Comparison of ENCODE assay signal across 1 cellular context in the genomic region with DNA sequence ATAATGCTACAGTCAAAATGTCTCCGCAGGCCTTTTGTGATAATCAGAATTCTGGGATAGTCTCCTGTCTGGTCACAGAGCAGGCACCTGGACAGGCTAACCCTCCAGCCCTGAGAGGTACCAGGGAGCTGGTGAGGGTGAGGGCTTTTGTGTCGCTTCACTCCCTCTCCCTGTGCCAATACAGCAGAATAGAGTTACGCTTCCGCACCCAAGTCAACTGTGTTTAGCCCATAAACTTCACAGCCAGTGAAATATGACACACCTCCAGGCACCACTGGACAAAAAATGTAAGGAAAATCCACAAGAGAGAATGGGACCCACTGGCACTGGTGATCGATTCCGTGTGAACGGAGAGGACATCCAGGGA.
TF ChIP-seq lines count a peak whose summit lies in the region.

No MANE protein-coding gene starts in this region.

TF ChIP-seq in H1, 55 proteins besides CTCF, POLR2A, EP300 and RAD21:
- TF ChIP-seq YY1 (IDR thresholded peaks at IDR 0.05; ENCODE audit: low read depth, low read length), result no peak
- TF ChIP-seq NANOG (IDR thresholded peaks at IDR 0.05; ENCODE audit: insufficient read depth, low read depth, low read length, poor library complexity, severe bottlenecking), result no peak
- no peak for TF ChIP-seq RFX5 (IDR thresholded peaks at IDR 0.05; ENCODE audit: borderline replicate concordance, low read depth, low read length)
- no peak for TF ChIP-seq KDM1A (IDR thresholded peaks at IDR 0.05; ENCODE audit: borderline replicate concordance, low read length)
- no peak for TF ChIP-seq KDM5A (IDR thresholded peaks at IDR 0.05; ENCODE audit: low read length)
- no peak for TF ChIP-seq SP2 (IDR thresholded peaks at IDR 0.05; ENCODE audit: low read length)
- no peak for TF ChIP-seq USF2 (IDR thresholded peaks at IDR 0.05; ENCODE audit: low read length)
- no peak for TF ChIP-seq CEBPB (IDR thresholded peaks at IDR 0.05; ENCODE audit: low read depth, low read length)
- TF ChIP-seq, protein P1, sequence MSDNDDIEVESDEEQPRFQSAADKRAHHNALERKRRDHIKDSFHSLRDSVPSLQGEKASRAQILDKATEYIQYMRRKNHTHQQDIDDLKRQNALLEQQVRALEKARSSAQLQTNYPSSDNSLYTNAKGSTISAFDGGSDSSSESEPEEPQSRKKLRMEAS (IDR thresholded peaks at IDR 0.05), result no peak
- TF ChIP-seq TEAD4 (IDR thresholded peaks at IDR 0.05; ENCODE audit: low read depth, low read length), result no peak
- TF ChIP-seq, protein P2, sequence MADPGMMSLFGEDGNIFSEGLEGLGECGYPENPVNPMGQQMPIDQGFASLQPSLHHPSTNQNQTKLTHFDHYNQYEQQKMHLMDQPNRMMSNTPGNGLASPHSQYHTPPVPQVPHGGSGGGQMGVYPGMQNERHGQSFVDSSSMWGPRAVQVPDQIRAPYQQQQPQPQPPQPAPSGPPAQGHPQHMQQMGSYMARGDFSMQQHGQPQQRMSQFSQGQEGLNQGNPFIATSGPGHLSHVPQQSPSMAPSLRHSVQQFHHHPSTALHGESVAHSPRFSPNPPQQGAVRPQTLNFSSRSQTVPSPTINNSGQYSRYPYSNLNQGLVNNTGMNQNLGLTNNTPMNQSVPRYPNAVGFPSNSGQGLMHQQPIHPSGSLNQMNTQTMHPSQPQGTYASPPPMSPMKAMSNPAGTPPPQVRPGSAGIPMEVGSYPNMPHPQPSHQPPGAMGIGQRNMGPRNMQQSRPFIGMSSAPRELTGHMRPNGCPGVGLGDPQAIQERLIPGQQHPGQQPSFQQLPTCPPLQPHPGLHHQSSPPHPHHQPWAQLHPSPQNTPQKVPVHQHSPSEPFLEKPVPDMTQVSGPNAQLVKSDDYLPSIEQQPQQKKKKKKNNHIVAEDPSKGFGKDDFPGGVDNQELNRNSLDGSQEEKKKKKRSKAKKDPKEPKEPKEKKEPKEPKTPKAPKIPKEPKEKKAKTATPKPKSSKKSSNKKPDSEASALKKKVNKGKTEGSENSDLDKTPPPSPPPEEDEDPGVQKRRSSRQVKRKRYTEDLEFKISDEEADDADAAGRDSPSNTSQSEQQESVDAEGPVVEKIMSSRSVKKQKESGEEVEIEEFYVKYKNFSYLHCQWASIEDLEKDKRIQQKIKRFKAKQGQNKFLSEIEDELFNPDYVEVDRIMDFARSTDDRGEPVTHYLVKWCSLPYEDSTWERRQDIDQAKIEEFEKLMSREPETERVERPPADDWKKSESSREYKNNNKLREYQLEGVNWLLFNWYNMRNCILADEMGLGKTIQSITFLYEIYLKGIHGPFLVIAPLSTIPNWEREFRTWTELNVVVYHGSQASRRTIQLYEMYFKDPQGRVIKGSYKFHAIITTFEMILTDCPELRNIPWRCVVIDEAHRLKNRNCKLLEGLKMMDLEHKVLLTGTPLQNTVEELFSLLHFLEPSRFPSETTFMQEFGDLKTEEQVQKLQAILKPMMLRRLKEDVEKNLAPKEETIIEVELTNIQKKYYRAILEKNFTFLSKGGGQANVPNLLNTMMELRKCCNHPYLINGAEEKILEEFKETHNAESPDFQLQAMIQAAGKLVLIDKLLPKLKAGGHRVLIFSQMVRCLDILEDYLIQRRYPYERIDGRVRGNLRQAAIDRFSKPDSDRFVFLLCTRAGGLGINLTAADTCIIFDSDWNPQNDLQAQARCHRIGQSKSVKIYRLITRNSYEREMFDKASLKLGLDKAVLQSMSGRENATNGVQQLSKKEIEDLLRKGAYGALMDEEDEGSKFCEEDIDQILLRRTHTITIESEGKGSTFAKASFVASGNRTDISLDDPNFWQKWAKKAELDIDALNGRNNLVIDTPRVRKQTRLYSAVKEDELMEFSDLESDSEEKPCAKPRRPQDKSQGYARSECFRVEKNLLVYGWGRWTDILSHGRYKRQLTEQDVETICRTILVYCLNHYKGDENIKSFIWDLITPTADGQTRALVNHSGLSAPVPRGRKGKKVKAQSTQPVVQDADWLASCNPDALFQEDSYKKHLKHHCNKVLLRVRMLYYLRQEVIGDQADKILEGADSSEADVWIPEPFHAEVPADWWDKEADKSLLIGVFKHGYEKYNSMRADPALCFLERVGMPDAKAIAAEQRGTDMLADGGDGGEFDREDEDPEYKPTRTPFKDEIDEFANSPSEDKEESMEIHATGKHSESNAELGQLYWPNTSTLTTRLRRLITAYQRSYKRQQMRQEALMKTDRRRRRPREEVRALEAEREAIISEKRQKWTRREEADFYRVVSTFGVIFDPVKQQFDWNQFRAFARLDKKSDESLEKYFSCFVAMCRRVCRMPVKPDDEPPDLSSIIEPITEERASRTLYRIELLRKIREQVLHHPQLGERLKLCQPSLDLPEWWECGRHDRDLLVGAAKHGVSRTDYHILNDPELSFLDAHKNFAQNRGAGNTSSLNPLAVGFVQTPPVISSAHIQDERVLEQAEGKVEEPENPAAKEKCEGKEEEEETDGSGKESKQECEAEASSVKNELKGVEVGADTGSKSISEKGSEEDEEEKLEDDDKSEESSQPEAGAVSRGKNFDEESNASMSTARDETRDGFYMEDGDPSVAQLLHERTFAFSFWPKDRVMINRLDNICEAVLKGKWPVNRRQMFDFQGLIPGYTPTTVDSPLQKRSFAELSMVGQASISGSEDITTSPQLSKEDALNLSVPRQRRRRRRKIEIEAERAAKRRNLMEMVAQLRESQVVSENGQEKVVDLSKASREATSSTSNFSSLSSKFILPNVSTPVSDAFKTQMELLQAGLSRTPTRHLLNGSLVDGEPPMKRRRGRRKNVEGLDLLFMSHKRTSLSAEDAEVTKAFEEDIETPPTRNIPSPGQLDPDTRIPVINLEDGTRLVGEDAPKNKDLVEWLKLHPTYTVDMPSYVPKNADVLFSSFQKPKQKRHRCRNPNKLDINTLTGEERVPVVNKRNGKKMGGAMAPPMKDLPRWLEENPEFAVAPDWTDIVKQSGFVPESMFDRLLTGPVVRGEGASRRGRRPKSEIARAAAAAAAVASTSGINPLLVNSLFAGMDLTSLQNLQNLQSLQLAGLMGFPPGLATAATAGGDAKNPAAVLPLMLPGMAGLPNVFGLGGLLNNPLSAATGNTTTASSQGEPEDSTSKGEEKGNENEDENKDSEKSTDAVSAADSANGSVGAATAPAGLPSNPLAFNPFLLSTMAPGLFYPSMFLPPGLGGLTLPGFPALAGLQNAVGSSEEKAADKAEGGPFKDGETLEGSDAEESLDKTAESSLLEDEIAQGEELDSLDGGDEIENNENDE (IDR thresholded peaks at IDR 0.05; ENCODE audit: insufficient replicate concordance, low read length), result no peak
- no peak for TF ChIP-seq JUND (IDR thresholded peaks at IDR 0.05; ENCODE audit: low read length)
- TF ChIP-seq POLR2AphosphoS5 (IDR thresholded peaks at IDR 0.05; ENCODE audit: low read depth, low read length), result no peak
- no peak for TF ChIP-seq ASH2L (IDR thresholded peaks at IDR 0.05; ENCODE audit: low read length)
- no peak for TF ChIP-seq CHD2 (IDR thresholded peaks at IDR 0.05; ENCODE audit: low read length)
- TF ChIP-seq FOSL1 (IDR thresholded peaks at IDR 0.05; ENCODE audit: insufficient read depth, low read depth, low read length), result no peak
- TF ChIP-seq RBBP5 (IDR thresholded peaks at IDR 0.05; ENCODE audit: borderline replicate concordance, low read depth, low read length), result no peak
- no peak for TF ChIP-seq SP1 (IDR thresholded peaks at IDR 0.05; ENCODE audit: low read depth, low read length)
- TF ChIP-seq SIN3A (conservative IDR thresholded peaks at IDR 0.05 in 1 of 2, IDR thresholded peaks at IDR 0.05 in 1 of 2; ENCODE audit: low read depth in 1 of 2, low read length in 2 of 2), result no peak
- no peak for TF ChIP-seq EGR1 (IDR thresholded peaks at IDR 0.05; ENCODE audit: borderline replicate concordance, low read depth, low read length)
TF ChIP-seq in H1: peak in this region for 0.
